Comparison of ENCODE assay signal across 24 cellular contexts in genomic region chr1:64884261-64885040, GRCh38.
A peak's percentile ranks its signal among the peaks of the same experiment; 100 is the strongest.
DNase-seq lines count a peak whose midpoint lies in the region; ATAC-seq, FAIRE-seq and TF ChIP-seq lines count a peak whose summit lies in the region.
"Had no signal": no experiment of that assay in that cellular context is flagged by ENCODE, and none has a peak within 500 bp of the region (broad histone marks: within the 10 kb centered on the region; RNA-seq: fewer than 3 reads in every experiment).

No MANE protein-coding gene starts in this region.

- no peak overlapping the region for H3K4me3 Mint-ChIP-seq in CD8-positive, alpha-beta T cell
- H3K4me3 Mint-ChIP-seq in IgD-negative memory B cell: peak overlapping the region in 1 of 4 donors; percentile 44
- no peak overlapping the region for H3K4me3 Mint-ChIP-seq in naive B cell
- H3K4me3 Mint-ChIP-seq: activated naive CD8-positive, alpha-beta T cell treated with anti-CD3 and anti-CD28 coated beads, Interleukin-2, amount 10 ng/mL, durations not matched to agents 7 days and 5 days had no signal

- H3K36me3 Mint-ChIP-seq in CD8-positive, alpha-beta T cell: peaks cover 52% of the 10 kb centered on the region
- H3K36me3 Mint-ChIP-seq in IgD-negative memory B cell (no peaks in the 10 kb centered on the region), naive B cell (peaks cover 0 to 7% of the 10 kb centered on the region in 2 donors)

- H3K9me3 Mint-ChIP-seq in CD8-positive, alpha-beta T cell: no peaks in the 10 kb centered on the region
- H3K9me3 Mint-ChIP-seq in IgD-negative memory B cell (no peaks in the 10 kb centered on the region), naive B cell (no peaks in the 10 kb centered on the region)
- H3K9me3 Mint-ChIP-seq: activated naive CD8-positive, alpha-beta T cell treated with anti-CD3 and anti-CD28 coated beads, Interleukin-2, amount 10 ng/mL, durations not matched to agents 7 days and 5 days had no signal

- CTCF ChIA-PET in CD8-positive, alpha-beta T cell (lab: Charles Lee): interaction anchor here (1.1 to 1.3 kb wide), 2 partner anchors 11 to 35 kb away, joined by 3 read pairs; no protein-coding TSS in a partner anchor
- CTCF ChIA-PET in K562 (lab: Yijun Ruan, JAX; ENCODE audit: low intra/inter-chr PET ratio): no interaction called here

- no peaks in the 10 kb centered on the region for H3K27me3 Mint-ChIP-seq in CD8-positive, alpha-beta T cell (ENCODE audit: low read depth)
- H3K27me3 Mint-ChIP-seq in IgD-negative memory B cell: no peaks in the 10 kb centered on the region
- no peaks in the 10 kb centered on the region for H3K27me3 Mint-ChIP-seq in naive B cell
- H3K27me3 Mint-ChIP-seq: activated naive CD8-positive, alpha-beta T cell treated with anti-CD3 and anti-CD28 coated beads, Interleukin-2, amount 10 ng/mL, durations not matched to agents 7 days and 5 days had no signal

- no peaks in the 10 kb centered on the region for H3K9me3 ChIP-seq in CD8-positive, alpha-beta T cell (ENCODE audit: low read length)
- H3K9me3 ChIP-seq in K562 (replicated peaks; ENCODE audit: control insufficient read depth, insufficient read depth, low read depth, low read length): no peaks in the 10 kb centered on the region
- H3K9me3 ChIP-seq in testis: no peaks in the 10 kb centered on the region
- no peaks in the 10 kb centered on the region for H3K9me3 ChIP-seq in lower lobe of right lung
- H3K9me3 ChIP-seq: BE2C, HAP-1 had no signal

- no peak overlapping the region for H3K9ac ChIP-seq in K562 (ENCODE audit: insufficient read depth in 1 of 2, low read depth in 2 of 2, low read length in 2 of 2)

- TF ChIP-seq RAD21 in K562 (CRISPR knock-in tag; conservative IDR thresholded peaks at IDR 0.05 in 1 of 2, IDR thresholded peaks at IDR 0.05 in 1 of 2): no peak; a peak in 1 of 4 replicates

- no peak overlapping the region for H2AFZ ChIP-seq in K562 (ENCODE audit: low read depth, low read length)

- no peak for TF ChIP-seq EP300 in K562 (IDR thresholded peaks at IDR 0.05; ENCODE audit: low read length)

- H3K4me2 ChIP-seq in K562 (ENCODE audit: insufficient read depth, low read length): no peak overlapping the region
- H3K4me2 ChIP-seq: smooth muscle cell had no signal

- BruUV-seq in K562 (replicated peaks; lab: Mats Ljungman, UMichigan): no TSS peak

- FAIRE-seq in K562 (lab: Jason Lieb, UNC): peak; percentile 86
- FAIRE-seq: bronchial epithelial cell, GM12891 had no signal

- TF ChIP-seq POLR2A in K562 (conservative IDR thresholded peaks at IDR 0.05): no peak
- TF ChIP-seq POLR2A in testis (IDR thresholded peaks at IDR 0.05): no peak

- peaks cover 8% of the 10 kb centered on the region for H3K36me3 ChIP-seq in CD8-positive, alpha-beta T cell (ENCODE audit: insufficient read depth, low read length)
- peaks cover 11% of the 10 kb centered on the region; the same call in 2 of the 3 replicates for H3K36me3 ChIP-seq in K562 (ENCODE audit: control insufficient read depth, insufficient read depth, low read length)
- no peaks in the 10 kb centered on the region for H3K36me3 ChIP-seq in testis (ENCODE audit: low read depth, missing control alignments)
- peaks cover 34% of the 10 kb centered on the region for H3K36me3 ChIP-seq in lower lobe of right lung
- H3K36me3 ChIP-seq: BE2C, HAP-1 had no signal

- H4K20me1 ChIP-seq in K562 (replicated peaks; ENCODE audit: control insufficient read depth, insufficient read depth, low read length): 0 out of 2 replicates have a peak, but pooled peaks cover 3% of the 10 kb centered on the region

- no peak for DNase-seq in CD8-positive, alpha-beta T cell
- peak in 2 of 4 experiments; percentile 45 to 48 for DNase-seq in K562 (ENCODE audit: extremely low read depth in 1 of 4, low spot score in 3 of 4)
- DNase-seq in naive B cell: no peak
- DNase-seq in testis: no peak
- no peak for DNase-seq in SKM-1 (lab: John Stamatoyannopoulos, UW; ENCODE audit: unreplicated experiment)
- no peak for DNase-seq in lower lobe of right lung
- no peak for DNase-seq in NCI-H146 treated with DMSO at 0.1 percent for 48 hours (lab: John Stamatoyannopoulos, UW; ENCODE audit: unreplicated experiment)
- DNase-seq: activated CD4-positive, alpha-beta T cell treated with anti-CD3 and anti-CD28 coated beads for 4 hours; activated CD8-positive, alpha-beta memory T cell treated with anti-CD3 and anti-CD28 coated beads, Interleukin-2, amount 50 U/mL, for 48 hours; activated naive CD8-positive, alpha-beta T cell treated with anti-CD3 and anti-CD28 coated beads, Interleukin-2, amount 10 ng/mL, durations not matched to agents 7 days and 5 days; BE2C; effector CD4-positive, alpha-beta T cell; islet precursor cell; mammary epithelial cell; MM.1S; NCI-H187; NK-92 treated with Interleukin-12 subunit alpha and Interleukin-12 subunit beta, amount 100 ng/mL, for 24 hours; RPMI8226; stimulated activated CD8-positive, alpha-beta memory T cell treated with anti-CD3 and anti-CD28 coated beads, Interleukin-4, amount 100 ng/mL, for 48 hours had no signal

- H3K9me1 ChIP-seq in K562 (ENCODE audit: control insufficient read depth, insufficient read depth, low read length): no peaks in the 10 kb centered on the region

- H3K4me1 Mint-ChIP-seq in CD8-positive, alpha-beta T cell (ENCODE audit: low read depth): peaks cover 87% of the 10 kb centered on the region
- H3K4me1 Mint-ChIP-seq in IgD-negative memory B cell (peaks cover 45 to 60% (median 47%) of the 10 kb centered on the region in 3 donors), naive B cell (peaks cover 41 to 45% (median 45%) of the 10 kb centered on the region in 3 donors)

- no peak for ATAC-seq in CD8-positive, alpha-beta T cell
- ATAC-seq in K562: peak; percentile 73
- no peak for ATAC-seq in naive B cell (ENCODE audit: low read depth in 2 of 2)
- no peak for ATAC-seq in lower lobe of right lung

- H3K27ac ChIP-seq in CD8-positive, alpha-beta T cell (ENCODE audit: low read depth, low read length): no peak overlapping the region
- H3K27ac ChIP-seq in K562 (ENCODE audit: extremely low read depth, low read depth, low read length) (no peak overlapping the region), testis (no peak overlapping the region), lower lobe of right lung (no peak overlapping the region)

- intact Hi-C loops in CD8-positive, alpha-beta T cell (cut with DNase I, micrococcal nuclease): no loop called here
- intact Hi-C loops in K562 (cut with micrococcal nuclease): no loop called here
- intact Hi-C loops in testis (cut with DNase I; ENCODE audit: low total_unique reads): no loop called here
- intact Hi-C loops in lower lobe of right lung (cut with DNase I): no loop called here

- H3K4me1 ChIP-seq in CD8-positive, alpha-beta T cell (ENCODE audit: insufficient read depth, low read length): peaks cover 60% of the 10 kb centered on the region
- H3K4me1 ChIP-seq in K562 (replicated peaks in 1 of 2; ENCODE audit: control insufficient read depth in 2 of 2, insufficient read depth in 2 of 2, low read length in 2 of 2) (peaks cover 0 to 12% of the 10 kb centered on the region in 2 experiments; a peak in 3 of 5 replicates), testis (peaks cover 7% of the 10 kb centered on the region), lower lobe of right lung (peaks cover 12% of the 10 kb centered on the region)
- H3K4me1 ChIP-seq: BE2C, HAP-1 had no signal

- no peak overlapping the region for H3K4me3 ChIP-seq in CD8-positive, alpha-beta T cell (ENCODE audit: low read depth, low read length)
- H3K4me3 ChIP-seq in K562: no peak overlapping the region
- H3K4me3 ChIP-seq in testis: no peak overlapping the region
- no peak overlapping the region for H3K4me3 ChIP-seq in lower lobe of right lung
- H3K4me3 ChIP-seq: HAP-1, smooth muscle cell had no signal

- POLR2A ChIA-PET in CD8-positive, alpha-beta T cell (lab: Charles Lee): interaction anchor here (0.7 to 1.1 kb wide), 2 partner anchors 9 to 24 kb away, joined by 3 read pairs; no protein-coding TSS in a partner anchor
- POLR2A ChIA-PET in K562 (lab: Yijun Ruan, JAX): interaction anchor here (0.6 to 0.8 kb wide), 3 partner anchors 11 to 136 kb away, joined by 3 to 4 read pairs (median 3); no protein-coding TSS in a partner anchor

- no peaks in the 10 kb centered on the region for H3K27me3 ChIP-seq in CD8-positive, alpha-beta T cell (ENCODE audit: insufficient read depth, low read length)
- H3K27me3 ChIP-seq in K562 (ENCODE audit: control insufficient read depth in 2 of 2, insufficient read depth in 2 of 2, low read length in 2 of 2) (no peaks in the 10 kb centered on the region), testis (no peaks in the 10 kb centered on the region), lower lobe of right lung (ENCODE audit: low read depth) (no peaks in the 10 kb centered on the region)
- H3K27me3 ChIP-seq: BE2C had no signal

- 26% methylated on average over 4 of the region's 5 CpGs for WGBS in K562 (ENCODE audit: insufficient coverage, low coverage, missing lambda C conversion rate)
- WGBS in testis, 2 donors: 86 to 92% methylated on average over 5 of the region's 5 CpGs

- in situ Hi-C loops in K562 (cut with MboI): no loop called here

- no peak for TF ChIP-seq CTCF in CD8-positive, alpha-beta T cell (IDR thresholded peaks at IDR 0.05)
- TF ChIP-seq CTCF in K562 (IDR thresholded peaks at IDR 0.05 in 2 of 3, conservative IDR thresholded peaks at IDR 0.05 in 1 of 3; ENCODE audit: insufficient read depth in 2 of 3, low read depth in 1 of 3, low read length in 3 of 3): 0 out of 6 replicates have a peak, but pooled peaks of 1 of the 3 experiments have one; percentile 14
- TF ChIP-seq CTCF in testis (IDR thresholded peaks at IDR 0.05): no peak
- no peak for TF ChIP-seq CTCF in lower lobe of right lung (IDR thresholded peaks at IDR 0.05)

- peak overlapping the region; percentile 7 for H3K27ac Mint-ChIP-seq in CD8-positive, alpha-beta T cell
- H3K27ac Mint-ChIP-seq in IgD-negative memory B cell: peak overlapping the region; percentile 3 to 76 (median 75)
- H3K27ac Mint-ChIP-seq in naive B cell: peak overlapping the region in 4 of 6 donors; percentile 0 to 64 (median 14)

- peaks cover 10% of the 10 kb centered on the region; the same call in 2 of the 3 replicates for H3K79me2 ChIP-seq in K562 (ENCODE audit: control insufficient read depth, insufficient read depth, low read length)

TF ChIP-seq in K562, 482 proteins besides CTCF, POLR2A, EP300 and RAD21 (continues in another document):
- 0 out of 2 replicates have a peak, but pooled peaks have one; percentile 37 for TF ChIP-seq SMARCE1 (IDR thresholded peaks at IDR 0.05)
- TF ChIP-seq CEBPB (tag; IDR thresholded peaks at IDR 0.05): peak; percentile 53
- TF ChIP-seq RBFOX2 (IDR thresholded peaks at IDR 0.05; ENCODE audit: low read depth, low read length): no peak
- TF ChIP-seq CHD1 (IDR thresholded peaks at IDR 0.05; ENCODE audit: low read length): no peak
- TF ChIP-seq, protein P1, sequence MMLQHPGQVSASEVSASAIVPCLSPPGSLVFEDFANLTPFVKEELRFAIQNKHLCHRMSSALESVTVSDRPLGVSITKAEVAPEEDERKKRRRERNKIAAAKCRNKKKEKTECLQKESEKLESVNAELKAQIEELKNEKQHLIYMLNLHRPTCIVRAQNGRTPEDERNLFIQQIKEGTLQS (IDR thresholded peaks at IDR 0.05): 0 out of 2 replicates have a peak, but pooled peaks have one; percentile 30
- TF ChIP-seq, protein P1 (CRISPR knock-in tag; conservative IDR thresholded peaks at IDR 0.05): no peak

Comparison
In these comparisons a context has a peak if more than half of its experiments do, and no peak if none do; other contexts are left out.
1. H3K27ac Mint-ChIP-seq: peak in every context shown above with its lines; median percentile 75 in IgD-negative memory B cell; 14 in naive B cell; 7 in CD8-positive, alpha-beta T cell.